Comparison of ENCODE assay signal across 15 cellular contexts in the genomic region with DNA sequence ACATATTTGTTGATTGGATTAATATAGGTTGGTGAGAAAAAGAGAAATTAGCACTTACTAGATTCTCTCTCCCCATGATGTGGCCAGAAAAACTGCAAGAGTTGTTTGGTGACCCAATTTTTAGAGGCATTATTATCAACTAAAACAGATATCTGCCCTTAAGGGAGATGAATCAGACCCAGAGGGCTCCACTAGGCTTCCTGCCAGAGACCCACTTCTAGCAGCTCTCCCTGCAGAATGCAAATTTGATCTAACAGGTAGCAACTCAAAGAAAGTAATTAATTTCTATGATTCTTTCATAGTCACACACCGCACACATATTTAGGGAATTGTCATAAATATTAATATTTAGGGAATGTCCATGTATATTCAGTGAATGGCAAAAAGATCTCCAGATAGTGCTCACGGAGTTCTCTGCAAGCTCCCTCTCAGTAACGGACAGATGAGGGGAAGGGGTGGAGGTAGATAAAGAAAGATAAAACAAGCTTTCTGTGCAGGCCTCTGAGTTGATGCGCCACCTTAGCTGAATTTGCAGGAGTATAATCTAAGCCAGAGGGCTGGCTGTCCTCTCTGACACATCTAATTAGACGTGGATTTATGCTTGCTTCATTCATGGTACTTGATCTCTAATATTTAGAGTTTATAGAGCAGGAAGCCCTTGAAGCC.
"Had no signal": no experiment of that assay in that cellular context is flagged by ENCODE, and none has a peak within 500 bp of the region (broad histone marks: within the 10 kb centered on the region; RNA-seq: fewer than 3 reads in every experiment).

No MANE protein-coding gene starts in this region.

- H3K4me1 ChIP-seq: right lobe of liver had no signal

- H3K27me3 Mint-ChIP-seq: type B pancreatic cell had no signal

- H3K9me3 Mint-ChIP-seq: activated CD8-positive, alpha-beta T cell treated with anti-CD3 and anti-CD28 coated beads for 36 hours; activated naive CD4-positive, alpha-beta T cell treated with anti-CD3 and anti-CD28 coated beads, Interleukin-2, amount 50 U/mL, for 24 hours; activated T-cell treated with anti-CD3 and anti-CD28 coated beads, Interleukin-2, amount 50 U/mL, for 4 hours; endodermal cell; neural crest cell; type B pancreatic cell had no signal

- DNase-seq: activated CD4-positive, alpha-beta T cell treated with anti-CD3 and anti-CD28 coated beads for 4 hours; activated CD8-positive, alpha-beta T cell treated with anti-CD3 and anti-CD28 coated beads for 36 hours; activated effector memory CD4-positive, alpha-beta T cell treated with Interleukin-2 at 50 U/mL for 16 hours; activated T-cell treated with anti-CD3 and anti-CD28 coated beads, Interleukin-2, amount 50 U/mL, for 4 hours; dorsolateral prefrontal cortex; endodermal cell; gastrocnemius medialis; right lobe of liver; stimulated activated naive CD8-positive, alpha-beta T cell treated with anti-CD3 and anti-CD28 coated beads, Interleukin-15, Interleukin-2, amounts not matched to agents 100 U/mL and 50 U/mL, for 24 hours had no signal

- H3K36me3 ChIP-seq: adrenal gland, cardiac muscle cell, gastrocnemius medialis, right lobe of liver had no signal

- H3K4me1 Mint-ChIP-seq: activated naive CD4-positive, alpha-beta T cell treated with anti-CD3 and anti-CD28 coated beads, Interleukin-2, amount 50 U/mL, for 24 hours; neural crest cell had no signal

- H3K9me3 ChIP-seq: adrenal gland, gastrocnemius medialis, right lobe of liver had no signal

- ATAC-seq: activated CD8-positive, alpha-beta T cell treated with anti-CD3 and anti-CD28 coated beads for 36 hours; activated T-cell treated with anti-CD3 and anti-CD28 coated beads, Interleukin-2, amount 50 U/mL, for 4 hours; gastrocnemius medialis; left lobe of liver; right lobe of liver; stimulated activated naive CD8-positive, alpha-beta T cell treated with anti-CD3 and anti-CD28 coated beads, Interleukin-15, Interleukin-2, amounts not matched to agents 100 U/mL and 50 U/mL, for 24 hours had no signal

- H3K4me3 ChIP-seq: adrenal gland, cardiac muscle cell, dorsolateral prefrontal cortex, gastrocnemius medialis, right lobe of liver had no signal

- H3K4me3 Mint-ChIP-seq: activated CD8-positive, alpha-beta T cell treated with anti-CD3 and anti-CD28 coated beads for 36 hours; activated naive CD4-positive, alpha-beta T cell treated with anti-CD3 and anti-CD28 coated beads, Interleukin-2, amount 50 U/mL, for 24 hours; activated T-cell treated with anti-CD3 and anti-CD28 coated beads, Interleukin-2, amount 50 U/mL, for 4 hours; endodermal cell; neural crest cell; type B pancreatic cell had no signal

- H3K27me3 ChIP-seq: adrenal gland, cardiac muscle cell, gastrocnemius medialis, right lobe of liver had no signal

- H3K27ac ChIP-seq: adrenal gland, cardiac muscle cell, right lobe of liver had no signal

- H3K27ac Mint-ChIP-seq: activated CD8-positive, alpha-beta T cell treated with anti-CD3 and anti-CD28 coated beads for 36 hours; activated naive CD4-positive, alpha-beta T cell treated with anti-CD3 and anti-CD28 coated beads, Interleukin-2, amount 50 U/mL, for 24 hours; endodermal cell; type B pancreatic cell had no signal

- H3K36me3 Mint-ChIP-seq: activated naive CD4-positive, alpha-beta T cell treated with anti-CD3 and anti-CD28 coated beads, Interleukin-2, amount 50 U/mL, for 24 hours; type B pancreatic cell had no signal
